Comparison of ENCODE assay signal across 8 cellular contexts in the genomic region with DNA sequence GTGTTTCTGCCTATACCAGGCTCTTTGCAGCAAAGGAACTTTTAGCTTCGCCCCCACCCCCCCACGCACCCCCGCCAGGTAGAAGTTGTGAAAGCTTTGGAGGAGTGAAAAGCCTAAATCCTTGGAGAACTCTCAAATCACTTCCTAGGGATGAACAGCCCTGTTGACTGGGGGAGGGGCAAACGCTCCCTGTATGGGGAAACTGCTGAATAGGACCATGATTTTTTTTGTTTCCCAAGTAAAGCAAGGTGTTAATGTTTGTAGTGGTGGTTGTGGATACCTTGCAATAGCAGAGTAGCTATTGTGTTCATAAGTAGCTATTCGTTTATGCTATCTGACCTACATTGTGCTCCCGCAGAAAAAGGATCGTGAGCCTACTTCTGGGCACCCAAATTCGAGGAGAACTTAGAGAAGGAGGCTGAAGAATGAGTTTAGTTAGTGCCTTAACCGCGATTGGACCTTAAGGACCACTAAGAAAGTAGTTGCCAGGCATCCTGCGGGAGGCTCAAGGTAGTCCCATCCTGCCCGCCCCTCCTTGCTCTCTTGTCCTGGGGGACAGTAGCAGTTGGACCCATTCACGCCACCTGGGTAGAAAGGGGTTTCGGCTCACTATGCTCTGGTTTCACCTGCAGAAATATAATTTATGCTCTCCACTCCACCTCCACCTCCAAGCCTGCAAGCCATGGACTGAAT. TPM values are rescaled to one million over a fixed set of nuclear protein-coding genes. Genes with fewer than 3 reads are reported as not detected.
DNase-seq lines count a peak whose midpoint lies in the region; ATAC-seq and TF ChIP-seq lines count a peak whose summit lies in the region.

No MANE protein-coding gene starts in this region.

- no peaks in the 10 kb centered on the region for H3K27me3 Mint-ChIP-seq in endodermal cell (ENCODE audit: insufficient read depth)
- no peaks in the 10 kb centered on the region for H3K27me3 Mint-ChIP-seq in natural killer cell (ENCODE audit: low read depth in 2 of 2)

- H3K27ac ChIP-seq in OCI-LY3 (ENCODE audit: low read length) (peak overlapping the region; percentile 98), endodermal cell (ENCODE audit: low read depth, low read length) (peak overlapping the region; percentile 84)

- peak overlapping the region; percentile 94 for H3K4me3 Mint-ChIP-seq in endodermal cell
- peak overlapping the region; percentile 99 for H3K4me3 Mint-ChIP-seq in natural killer cell

- peak; percentile 68 for DNase-seq in endodermal cell
- no peak for DNase-seq in natural killer cell
- DNase-seq in glomerular visceral epithelial cell (ENCODE audit: extremely low spot score), result no peak
- no peak for DNase-seq in middle frontal gyrus (ENCODE audit: extremely low spot score, low spot score)
- DNase-seq in NCI-H226, result no peak

- H2AFZ ChIP-seq in OCI-LY3 (ENCODE audit: low read depth, low read length), result no peak overlapping the region

- H3K27me3 ChIP-seq in OCI-LY3 (ENCODE audit: low read depth, low read length), result no peaks in the 10 kb centered on the region
- no peaks in the 10 kb centered on the region for H3K27me3 ChIP-seq in endodermal cell (ENCODE audit: control insufficient read depth, insufficient read depth, low read length, poor library complexity, severe bottlenecking)

- H3K4me1 Mint-ChIP-seq in endodermal cell (peaks cover 45% of the 10 kb centered on the region), natural killer cell (peaks cover 57 to 63% of the 10 kb centered on the region in 2 donors)

- H3K4me1 ChIP-seq in ES-I3 (ENCODE audit: insufficient read depth, low read length), result peaks cover 18% of the 10 kb centered on the region
- H3K4me1 ChIP-seq in OCI-LY3 (ENCODE audit: low read length), result peaks cover 60% of the 10 kb centered on the region
- H3K4me1 ChIP-seq in endodermal cell (ENCODE audit: control insufficient read depth, insufficient read depth, low read length), result no peaks in the 10 kb centered on the region

- intact Hi-C loops in natural killer cell (cut with micrococcal nuclease), result loop anchor here (1.0 to 2.0 kb wide), 2 partner anchors 11 to 201 kb away; no protein-coding TSS in a partner anchor

- H3K36me3 ChIP-seq in ES-I3 (ENCODE audit: insufficient read depth, low read length) (peaks cover 8% of the 10 kb centered on the region), OCI-LY3 (replicated peaks; ENCODE audit: low read depth, low read length) (peaks cover 35% of the 10 kb centered on the region), endodermal cell (ENCODE audit: control insufficient read depth, insufficient read depth, low read length) (peaks cover 33% of the 10 kb centered on the region)

- H3K9me3 ChIP-seq in ES-I3 (ENCODE audit: control insufficient read depth, insufficient read depth, low read length), result no peaks in the 10 kb centered on the region
- no peaks in the 10 kb centered on the region for H3K9me3 ChIP-seq in OCI-LY3 (ENCODE audit: insufficient read depth, low read length)
- H3K9me3 ChIP-seq in endodermal cell (ENCODE audit: control insufficient read depth, low read length), result no peaks in the 10 kb centered on the region

- peak overlapping the region; percentile 90 for H3K27ac Mint-ChIP-seq in endodermal cell
- peak overlapping the region; percentile 98 for H3K27ac Mint-ChIP-seq in natural killer cell

- peaks cover 32% of the 10 kb centered on the region for H4K20me1 ChIP-seq in OCI-LY3 (ENCODE audit: insufficient read depth, low read length)

- H3K9me3 Mint-ChIP-seq in endodermal cell (no peaks in the 10 kb centered on the region), natural killer cell (no peaks in the 10 kb centered on the region)

- TF ChIP-seq CTCF in OCI-LY3 (IDR thresholded peaks at IDR 0.05; ENCODE audit: low read depth, low read length) (no peak), endodermal cell (conservative IDR thresholded peaks at IDR 0.05) (no peak), natural killer cell (IDR thresholded peaks at IDR 0.05) (no peak)

- ATAC-seq in natural killer cell (no peak), GM18502 (IDR thresholded peaks at IDR 0.05; ENCODE audit: poor library complexity, unreplicated experiment) (no peak)

- H3K4me2 ChIP-seq in OCI-LY3 (ENCODE audit: low read length), result peak overlapping the region; percentile 89

- peak overlapping the region; percentile 76 for H3K4me3 ChIP-seq in OCI-LY3 (ENCODE audit: low read length)
- peak overlapping the region; percentile 88 for H3K4me3 ChIP-seq in endodermal cell (ENCODE audit: low read length)

- H3K79me2 ChIP-seq in OCI-LY3 (ENCODE audit: low read length), result peaks cover 41% of the 10 kb centered on the region

- H3K9ac ChIP-seq in ES-I3 (ENCODE audit: low read depth, low read length) (peak overlapping the region; percentile 88), OCI-LY3 (ENCODE audit: low read length) (peak overlapping the region; percentile 83), endodermal cell (ENCODE audit: extremely low read depth, low read length, poor library complexity, severe bottlenecking) (peak overlapping the region; percentile 95)

- WGBS in endodermal cell (ENCODE audit: insufficient coverage in 1 of 2, insufficient read length in 1 of 2), 2 experiments, result 26 to 49% methylated on average over 4 to 14 of the region's 14 CpGs

- H3K36me3 Mint-ChIP-seq in endodermal cell (ENCODE audit: low read depth) (peaks cover 33% of the 10 kb centered on the region), natural killer cell (peaks cover 25% of the 10 kb centered on the region)

RNA-seq across cellular contexts. Expression of a gene that starts 0.9 kb away (rescaled TPM):
- total RNA-seq in endodermal cell, result 100 to 1,000 TPM; 148 to 188 TPM
- 64.2 TPM for polyA plus RNA-seq in endodermal cell (2013, experiment 1 of 2)
- polyA plus RNA-seq in endodermal cell (2013, experiment 2 of 2), result 72.6 TPM
- 1,000 to 10,000 TPM; 2,039 to 3,339 (median 2,499) TPM for total RNA-seq in natural killer cell

Comparison
In these comparisons a context has a peak if more than half of its experiments do, and no peak if none do; other contexts are left out.
1. RNA of a gene that starts 0.9 kb away (total RNA-seq): 2,039 to 3,339 TPM in natural killer cell; 148 to 188 TPM in endodermal cell; every median in the first group is over 10 times any median in the second.
2. Peak in every context shown above with its lines, with median percentiles within 50 percentile points of each other: H3K9ac ChIP-seq.